Comparison of ENCODE assay signal across 18 cellular contexts in the genomic region with DNA sequence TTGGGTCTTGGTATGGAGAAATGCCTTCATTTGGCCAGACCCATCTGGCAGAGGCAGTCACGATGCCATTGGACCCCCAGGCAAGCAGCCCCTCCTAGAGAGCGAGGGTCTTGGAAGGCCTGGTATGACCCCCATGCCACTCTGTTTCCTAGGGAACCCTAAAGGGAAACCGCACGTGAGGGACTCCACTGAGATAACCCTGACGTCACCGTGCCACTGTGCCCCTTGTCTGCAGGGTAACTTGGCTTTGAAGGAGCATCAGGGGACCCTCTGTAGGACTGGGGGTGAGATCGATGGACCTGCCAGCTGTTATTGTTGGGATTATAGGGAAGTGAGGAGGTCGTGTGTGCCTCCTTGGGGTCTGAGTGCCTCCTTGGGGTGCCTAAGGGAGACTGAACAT. TPM values are rescaled to one million over a fixed set of nuclear protein-coding genes. Genes with fewer than 3 reads are reported as not detected.
A peak's percentile ranks its signal among the peaks of the same experiment; 100 is the strongest.
DNase-seq lines count a peak whose midpoint lies in the region; ATAC-seq and TF ChIP-seq lines count a peak whose summit lies in the region.
"Had no signal": no experiment of that assay in that cellular context is flagged by ENCODE, and none has a peak within 500 bp of the region (broad histone marks: within the 10 kb centered on the region; RNA-seq: fewer than 3 reads in every experiment).

No MANE protein-coding gene starts in this region.

- TF ChIP-seq CTCF in brain (conservative IDR thresholded peaks at IDR 0.05) (no peak), lower lobe of right lung (IDR thresholded peaks at IDR 0.05) (no peak)

- H3K4me3 Mint-ChIP-seq in CD8-positive, alpha-beta memory T cell: no peak overlapping the region
- no peak overlapping the region for H3K4me3 Mint-ChIP-seq in brain
- H3K4me3 Mint-ChIP-seq: CD14-positive monocyte, H9 had no signal

- H3K9me3 ChIP-seq in CD8-positive, alpha-beta memory T cell (ENCODE audit: low read length): no peaks in the 10 kb centered on the region
- no peaks in the 10 kb centered on the region for H3K9me3 ChIP-seq in lower lobe of right lung
- H3K9me3 ChIP-seq: SJSA1 had no signal

- no peak for DNase-seq in CD8-positive, alpha-beta memory T cell
- DNase-seq in lower lobe of right lung: peak; percentile 3
- no peak for DNase-seq in NCI-H510A (lab: John Stamatoyannopoulos, UW)
- DNase-seq in RPMI8226: no peak
- DNase-seq in activated CD4-positive, alpha-beta T cell treated with anti-CD3 and anti-CD28 coated beads for 1 hour: no peak
- no peak for DNase-seq in activated CD4-positive, alpha-beta T cell treated with anti-CD3 and anti-CD28 coated beads for 4 hours
- DNase-seq: ACHN, DMS153, GDM1, H9, NCI-H1417, NCI-H187, NCI-H2107, NCI-H524 had no signal

- CTCF ChIA-PET in CD8-positive, alpha-beta memory T cell (lab: Charles Lee): interaction anchor here (0.9 to 2.6 kb wide), 5 partner anchors 12 to 108 kb away, joined by 3 to 15 read pairs (median 3); no protein-coding TSS in a partner anchor

- H3K4me1 Mint-ChIP-seq in CD8-positive, alpha-beta memory T cell: peaks cover 27 to 45% (median 44%) of the 10 kb centered on the region in 3 donors
- H3K4me1 Mint-ChIP-seq in brain: peaks cover 78% of the 10 kb centered on the region

- H3K4me3 ChIP-seq in CD8-positive, alpha-beta memory T cell (ENCODE audit: low read length): no peak overlapping the region
- no peak overlapping the region for H3K4me3 ChIP-seq in lower lobe of right lung
- H3K4me3 ChIP-seq: SJSA1 had no signal

- no peak overlapping the region for H3K27ac ChIP-seq in CD8-positive, alpha-beta memory T cell (ENCODE audit: low read depth, low read length)
- no peak overlapping the region for H3K27ac ChIP-seq in lower lobe of right lung
- H3K27ac ChIP-seq: KMS-11, SJSA1 had no signal

- POLR2A ChIA-PET in CD8-positive, alpha-beta memory T cell (lab: Charles Lee): no interaction called here

- peaks cover 0 to 1% (median 0%) of the 10 kb centered on the region in 3 donors for H3K36me3 Mint-ChIP-seq in CD8-positive, alpha-beta memory T cell
- H3K36me3 Mint-ChIP-seq in brain: no peaks in the 10 kb centered on the region

- peaks cover 0 to 2% of the 10 kb centered on the region in 2 donors for H3K27me3 Mint-ChIP-seq in CD8-positive, alpha-beta memory T cell
- H3K27me3 Mint-ChIP-seq in brain: no peaks in the 10 kb centered on the region

- no peaks in the 10 kb centered on the region for H3K9me3 Mint-ChIP-seq in CD8-positive, alpha-beta memory T cell
- peaks cover 0 to 3% (median 0%) of the 10 kb centered on the region in 5 experiments for H3K9me3 Mint-ChIP-seq in brain
- H3K9me3 Mint-ChIP-seq: H9 had no signal

- intact Hi-C loops in lower lobe of right lung (cut with DNase I): no loop called here

- H3K4me1 ChIP-seq in CD8-positive, alpha-beta memory T cell (ENCODE audit: insufficient read depth, low read length): peaks cover 4% of the 10 kb centered on the region
- H3K4me1 ChIP-seq in lower lobe of right lung: peaks cover 12% of the 10 kb centered on the region

- H3K36me3 ChIP-seq in CD8-positive, alpha-beta memory T cell (ENCODE audit: insufficient read depth, low read length): no peaks in the 10 kb centered on the region
- H3K36me3 ChIP-seq in lower lobe of right lung: no peaks in the 10 kb centered on the region
- H3K36me3 ChIP-seq: SJSA1 had no signal

- ATAC-seq in lower lobe of right lung: no peak

- peak overlapping the region in 6 of 8 donors; percentile 0 to 86 (median 57) for H3K27ac Mint-ChIP-seq in CD8-positive, alpha-beta memory T cell
- peak overlapping the region in 3 of 5 experiments; percentile 20 to 85 (median 71) for H3K27ac Mint-ChIP-seq in brain
- H3K27ac Mint-ChIP-seq: CD14-positive monocyte had no signal

- H3K27me3 ChIP-seq in CD8-positive, alpha-beta memory T cell (ENCODE audit: insufficient read depth, low read length, poor library complexity, severe bottlenecking): no peaks in the 10 kb centered on the region
- no peaks in the 10 kb centered on the region for H3K27me3 ChIP-seq in lower lobe of right lung (ENCODE audit: low read depth)
- H3K27me3 ChIP-seq: SJSA1 had no signal

RNA-seq across cellular contexts. Expression of gene ABCG1, which starts 34.5 kb away (rescaled TPM):
- total RNA-seq in CD8-positive, alpha-beta memory T cell: 1 to 10 TPM; 3.7 to 3.8 TPM
- 15.7 TPM for polyA plus RNA-seq in CD8-positive, alpha-beta memory T cell
- polyA plus RNA-seq in brain (ENCODE audit: insufficient read depth, low read depth, low replicate concordance): 31.4 TPM
- total RNA-seq in lower lobe of right lung: 74.9 TPM

Comparison
In these comparisons a context has a peak if more than half of its experiments do, and no peak if none do; other contexts are left out.
1. RNA of gene ABCG1, which starts 34.5 kb away (total RNA-seq): 74.9 TPM in lower lobe of right lung (single experiment); 3.7 to 3.8 TPM in CD8-positive, alpha-beta memory T cell; every median in the first group is over 10 times any median in the second.